ENCODE assay signal across 8 cellular contexts in genomic region chr17:48893646-48894508, GRCh38. TPM values are rescaled to one million over a fixed set of nuclear protein-coding genes. Genes with fewer than 3 reads are reported as not detected.
DNase-seq lines count a peak whose midpoint lies in the region; ATAC-seq and TF ChIP-seq lines count a peak whose summit lies in the region.

No MANE protein-coding gene starts in this region.

- H3K9ac ChIP-seq in adipocyte (ENCODE audit: low read length) = peak overlapping the region; percentile 85
- peak overlapping the region in 1 of 2 donors; percentile 0 for H3K9ac ChIP-seq in liver (ENCODE audit: low read depth in 1 of 2, low read length in 2 of 2)

- TF ChIP-seq CTCF in liver (IDR thresholded peaks at IDR 0.05; ENCODE audit: low read depth, low read length, missing input control) (no peak), tibial artery (IDR thresholded peaks at IDR 0.05) (no peak)

- no peaks in the 10 kb centered on the region for H3K9me3 Mint-ChIP-seq in activated T-cell treated with anti-CD3 and anti-CD28 coated beads, Interleukin-2, amount 50 U/mL, for 24 hours

- H3K27ac ChIP-seq in liver (ENCODE audit: low read depth in 1 of 2, low read length in 2 of 2) (no peak overlapping the region), tibial artery (peak overlapping the region in 1 of 2 donors; percentile 55)

- H3K4me3 ChIP-seq in adipocyte (ENCODE audit: low read length) (peak overlapping the region; percentile 91), liver (ENCODE audit: low read depth in 1 of 3, low read length in 3 of 3) (peak overlapping the region; percentile 69 to 95 (median 89)), tibial artery (peak overlapping the region; percentile 64 to 69)

- no peaks in the 10 kb centered on the region for H3K9me3 ChIP-seq in adipocyte (ENCODE audit: control insufficient read depth, low read length)
- no peaks in the 10 kb centered on the region for H3K9me3 ChIP-seq in liver (ENCODE audit: control insufficient read depth in 4 of 4, low read length in 3 of 4)
- no peaks in the 10 kb centered on the region for H3K9me3 ChIP-seq in tibial artery

- no peak for DNase-seq in activated T-cell treated with anti-CD3 and anti-CD28 coated beads, Interleukin-2, amount 50 U/mL, for 24 hours
- no peak for DNase-seq in activated T-cell treated with anti-CD3 and anti-CD28 coated beads, Interleukin-2, amount 50 U/mL, for 48 hours
- no peak for DNase-seq in adipocyte (ENCODE audit: low read depth)
- DNase-seq in tibial artery = no peak
- no peak for DNase-seq in NCI-H345 (lab: John Stamatoyannopoulos, UW)

- peak overlapping the region; percentile 93 for H3K4me3 Mint-ChIP-seq in activated T-cell treated with anti-CD3 and anti-CD28 coated beads, Interleukin-2, amount 50 U/mL, for 24 hours

- H3K27ac Mint-ChIP-seq in activated T-cell treated with anti-CD3 and anti-CD28 coated beads, Interleukin-2, amount 50 U/mL, for 24 hours = peak overlapping the region; percentile 96

- no peak for TF ChIP-seq RAD21 in liver (IDR thresholded peaks at IDR 0.05)

- H3K27me3 Mint-ChIP-seq in activated T-cell treated with anti-CD3 and anti-CD28 coated beads, Interleukin-2, amount 50 U/mL, for 24 hours = no peaks in the 10 kb centered on the region

- H3K27me3 ChIP-seq in adipocyte (replicated peaks; ENCODE audit: control insufficient read depth, insufficient read depth, low read length) (no peaks in the 10 kb centered on the region), liver (ENCODE audit: control insufficient read depth in 4 of 4, insufficient read depth in 4 of 4, low read length in 3 of 4) (no peaks in the 10 kb centered on the region), tibial artery (no peaks in the 10 kb centered on the region)

- H3K36me3 ChIP-seq in adipocyte (ENCODE audit: control insufficient read depth, insufficient read depth, low read length, severe bottlenecking) (peaks cover 20% of the 10 kb centered on the region), liver (ENCODE audit: control insufficient read depth in 4 of 4, insufficient read depth in 3 of 4, low read depth in 1 of 4, low read length in 3 of 4) (peaks cover 3 to 22% (median 12%) of the 10 kb centered on the region in 4 donors), tibial artery (peaks cover 4 to 32% (median 18%) of the 10 kb centered on the region in 3 donors)

- intact Hi-C loops in tibial artery (cut with DNase I; ENCODE audit: low total_unique reads) = no loop called here

- 68% methylated on average over 5 of the region's 5 CpGs for WGBS in liver

- ATAC-seq in HG03196 (IDR thresholded peaks at IDR 0.05; ENCODE audit: unreplicated experiment) = no peak
- no peak for ATAC-seq in GM18861 (IDR thresholded peaks at IDR 0.05; ENCODE audit: unreplicated experiment)

- H3K4me1 Mint-ChIP-seq in activated T-cell treated with anti-CD3 and anti-CD28 coated beads, Interleukin-2, amount 50 U/mL, for 24 hours (ENCODE audit: low read depth) = peaks cover 52% of the 10 kb centered on the region

- H3K4me1 ChIP-seq in adipocyte (ENCODE audit: control insufficient read depth, insufficient read depth, low read length) (peaks cover 21% of the 10 kb centered on the region), liver (ENCODE audit: control insufficient read depth in 4 of 4, insufficient read depth in 4 of 4, low read length in 3 of 4) (peaks cover 0 to 16% (median 12%) of the 10 kb centered on the region in 4 donors), tibial artery (peaks cover 0 to 18% (median 10%) of the 10 kb centered on the region in 4 donors)

- H3K36me3 Mint-ChIP-seq in activated T-cell treated with anti-CD3 and anti-CD28 coated beads, Interleukin-2, amount 50 U/mL, for 24 hours (ENCODE audit: low read depth) = peaks cover 65% of the 10 kb centered on the region

TF ChIP-seq in liver, 16 proteins besides CTCF, POLR2A, EP300 and RAD21:
- TF ChIP-seq GABPA (IDR thresholded peaks at IDR 0.05 in 1 of 2, conservative IDR thresholded peaks at IDR 0.05 in 1 of 2) = no peak
- no peak for TF ChIP-seq TAF1 (conservative IDR thresholded peaks at IDR 0.05)
- no peak for TF ChIP-seq RXRA (IDR thresholded peaks at IDR 0.05)
- TF ChIP-seq REST (IDR thresholded peaks at IDR 0.05) = no peak
- no peak for TF ChIP-seq MAX (IDR thresholded peaks at IDR 0.05)
- no peak for TF ChIP-seq NR2F2 (IDR thresholded peaks at IDR 0.05)
- TF ChIP-seq JUND (IDR thresholded peaks at IDR 0.05) = no peak
- TF ChIP-seq ZBTB33 (IDR thresholded peaks at IDR 0.05) = no peak
- TF ChIP-seq HNF4A (conservative IDR thresholded peaks at IDR 0.05) = no peak
- TF ChIP-seq EGR1 (IDR thresholded peaks at IDR 0.05; ENCODE audit: low read depth in 2 of 2) = no peak
- TF ChIP-seq FOXA2 (IDR thresholded peaks at IDR 0.05) = no peak
- no peak for TF ChIP-seq FOXA1 (IDR thresholded peaks at IDR 0.05)
- TF ChIP-seq HNF4G (IDR thresholded peaks at IDR 0.05) = no peak
- no peak for TF ChIP-seq SP1 (IDR thresholded peaks at IDR 0.05)
- TF ChIP-seq YY1 (IDR thresholded peaks at IDR 0.05) = no peak
- TF ChIP-seq ATF3 (IDR thresholded peaks at IDR 0.05) = no peak

RNA-seq across cellular contexts. Expression of gene ATP5MC1, which starts 1.3 kb away (rescaled TPM):
- total RNA-seq in liver = 10 to 100 TPM; 44.7 to 86.8 TPM
- polyA plus RNA-seq in liver = 100 to 1,000 TPM; 191 to 275 TPM

RNA-seq across cellular contexts. Expression of gene UBE2Z, which starts 14.3 kb away (rescaled TPM):
- total RNA-seq in liver = 10 to 100 TPM; 20.5 to 23.8 TPM
- polyA plus RNA-seq in liver = 10 to 100 TPM; 10.5 to 17.1 TPM

RNA-seq across cellular contexts. Expression of gene SNF8, which starts 50.8 kb away (rescaled TPM):
- 10 to 100 TPM; 40.5 to 54.7 TPM for total RNA-seq in liver
- 10 to 100 TPM; 66.8 to 78.2 TPM for polyA plus RNA-seq in liver
